19 cellular contexts compared by ENCODE assay signal in genomic region chr6:80314531-80314930, GRCh38.
DNase-seq lines count a peak whose midpoint lies in the region; ATAC-seq, FAIRE-seq and TF ChIP-seq lines count a peak whose summit lies in the region.
"Had no signal": no experiment of that assay in that cellular context is flagged by ENCODE, and none has a peak within 500 bp of the region (broad histone marks: within the 10 kb centered on the region; RNA-seq: fewer than 3 reads in every experiment).

No MANE protein-coding gene starts in this region.

- TF ChIP-seq EP300 in A549 (IDR thresholded peaks at IDR 0.05) = no peak
- TF ChIP-seq EP300 in K562 (IDR thresholded peaks at IDR 0.05; ENCODE audit: low read length) = no peak

- H2AFZ ChIP-seq in K562 (ENCODE audit: low read depth, low read length) (no peak overlapping the region), trophoblast cell (ENCODE audit: insufficient read depth, low read length, poor library complexity) (no peak overlapping the region)
- H2AFZ ChIP-seq: GM23248 had no signal

- in situ Hi-C loops in K562 (cut with MboI) = no loop called here

- H3K18ac ChIP-seq in trophoblast cell (ENCODE audit: low read length) = peak overlapping the region; percentile 71

- no peak overlapping the region for H2BK120ac ChIP-seq in trophoblast cell (ENCODE audit: insufficient read depth, low read length, poor library complexity)

- WGBS in A549 (ENCODE audit: missing lambda C conversion rate) = 62% methylated on average over 10 of the region's 13 CpGs
- 31% methylated on average over 8 of the region's 13 CpGs for WGBS in K562 (ENCODE audit: insufficient coverage, low coverage, missing lambda C conversion rate)
- no CpG with 5 or more reads among the region's 13 CpGs for WGBS in trophoblast cell (ENCODE audit: extremely low coverage, insufficient coverage, insufficient read length)

- no peaks in the 10 kb centered on the region for H3K79me1 ChIP-seq in trophoblast cell (ENCODE audit: low read length)

- H3K9ac ChIP-seq in K562 (ENCODE audit: insufficient read depth in 1 of 2, low read depth in 2 of 2, low read length in 2 of 2) = no peak overlapping the region
- no peak overlapping the region for H3K9ac ChIP-seq in trophoblast cell (ENCODE audit: low read length)
- H3K9ac ChIP-seq: GM23248 had no signal

- H2BK5ac ChIP-seq in trophoblast cell (ENCODE audit: low read depth, low read length, poor library complexity) = no peak overlapping the region

- POLR2A ChIA-PET in A549 (lab: Yijun Ruan, JAX) (no interaction called here), K562 (lab: Yijun Ruan, JAX) (no interaction called here)

- TF ChIP-seq CTCF in A549 (IDR thresholded peaks at IDR 0.05) = no peak
- TF ChIP-seq CTCF in K562 (IDR thresholded peaks at IDR 0.05 in 2 of 3, conservative IDR thresholded peaks at IDR 0.05 in 1 of 3; ENCODE audit: insufficient read depth in 2 of 3, low read depth in 1 of 3, low read length in 3 of 3) = no peak

- TF ChIP-seq POLR2A in A549 (IDR thresholded peaks at IDR 0.05; ENCODE audit: low read length) (no peak), K562 (conservative IDR thresholded peaks at IDR 0.05) (no peak)

- H3K23ac ChIP-seq in trophoblast cell (ENCODE audit: low read length) = no peak overlapping the region

- no peak overlapping the region for H4K12ac ChIP-seq in trophoblast cell (ENCODE audit: low read depth, low read length)

- BruUV-seq in K562 (replicated peaks; lab: Mats Ljungman, UMichigan) = no TSS peak

- intact Hi-C loops in K562 (cut with micrococcal nuclease) = no loop called here

- no peak overlapping the region for H2AK5ac ChIP-seq in trophoblast cell (ENCODE audit: low read length)

- H4K91ac ChIP-seq in trophoblast cell (ENCODE audit: low read depth, low read length) = no peak overlapping the region

- no peaks in the 10 kb centered on the region for H3K9me3 ChIP-seq in A549
- no peaks in the 10 kb centered on the region for H3K9me3 ChIP-seq in K562 (replicated peaks; ENCODE audit: control insufficient read depth, insufficient read depth, low read depth, low read length)
- H3K9me3 ChIP-seq in trophoblast cell (ENCODE audit: insufficient read depth, low read depth, low read length) = no peaks in the 10 kb centered on the region

- H3K36me3 ChIP-seq in K562 (ENCODE audit: control insufficient read depth, insufficient read depth, low read length) (no peaks in the 10 kb centered on the region), trophoblast cell (ENCODE audit: control insufficient read depth in 1 of 2, insufficient read depth in 2 of 2, low read length in 2 of 2) (peaks cover 0 to 8% of the 10 kb centered on the region in 2 experiments)

- H3K4me1 ChIP-seq in A549 = no peaks in the 10 kb centered on the region
- no peaks in the 10 kb centered on the region for H3K4me1 ChIP-seq in K562 (replicated peaks in 1 of 2; ENCODE audit: control insufficient read depth in 2 of 2, insufficient read depth in 2 of 2, low read length in 2 of 2)
- peaks cover 3 to 6% of the 10 kb centered on the region in 2 experiments for H3K4me1 ChIP-seq in trophoblast cell (ENCODE audit: control insufficient read depth in 1 of 2, insufficient read depth in 2 of 2, low read length in 2 of 2)

- H3K79me2 ChIP-seq in K562 (ENCODE audit: control insufficient read depth, insufficient read depth, low read length) (no peaks in the 10 kb centered on the region), trophoblast cell (ENCODE audit: control insufficient read depth, insufficient read depth, low read length, poor library complexity) (peaks cover 5% of the 10 kb centered on the region)

- no peak overlapping the region for H3K4me2 ChIP-seq in A549
- H3K4me2 ChIP-seq in K562 (ENCODE audit: insufficient read depth, low read length) = no peak overlapping the region
- no peak overlapping the region for H3K4me2 ChIP-seq in trophoblast cell (ENCODE audit: low read length)

- no peak overlapping the region for H3K14ac ChIP-seq in trophoblast cell (ENCODE audit: low read length)

- H4K20me1 ChIP-seq in K562 (replicated peaks; ENCODE audit: control insufficient read depth, insufficient read depth, low read length) = no peaks in the 10 kb centered on the region

- no peak for TF ChIP-seq RAD21 in A549 (conservative IDR thresholded peaks at IDR 0.05 in 1 of 2, IDR thresholded peaks at IDR 0.05 in 1 of 2)
- no peak for TF ChIP-seq RAD21 in K562 (CRISPR knock-in tag; conservative IDR thresholded peaks at IDR 0.05 in 1 of 2, IDR thresholded peaks at IDR 0.05 in 1 of 2)

- no peak overlapping the region for H3K4me3 ChIP-seq in A549
- no peak overlapping the region for H3K4me3 ChIP-seq in K562
- no peak overlapping the region for H3K4me3 ChIP-seq in trophoblast cell (ENCODE audit: low read depth, low read length)
- H3K4me3 ChIP-seq: GM23248 had no signal

- H3K27ac ChIP-seq in A549 (no peak overlapping the region), K562 (ENCODE audit: extremely low read depth, low read depth, low read length) (no peak overlapping the region), trophoblast cell (ENCODE audit: low read depth, low read length) (no peak overlapping the region)
- H3K27ac ChIP-seq: GM23248 had no signal

- CTCF ChIA-PET in A549 (lab: Yijun Ruan, JAX) (interaction anchor here (0.5 kb wide), 1 partner anchor 78 kb away, joined by 3 read pairs; no protein-coding TSS in a partner anchor), K562 (lab: Yijun Ruan, JAX; ENCODE audit: low intra/inter-chr PET ratio) (no interaction called here)

- ATAC-seq in A549 (no peak), K562 (no peak), GM19023 (IDR thresholded peaks at IDR 0.05; ENCODE audit: unreplicated experiment) (no peak)
- ATAC-seq: HCT116 had no signal

- no peak for DNase-seq in A549 (ENCODE audit: low read depth in 1 of 2, low spot score in 1 of 2)
- DNase-seq in K562 (ENCODE audit: extremely low read depth in 1 of 4, low spot score in 3 of 4) = no peak
- DNase-seq in trophoblast cell = no peak
- no peak for DNase-seq in NCI-H1417 (lab: John Stamatoyannopoulos, UW)
- DNase-seq in NCI-H1694 (lab: John Stamatoyannopoulos, UW) = no peak
- DNase-seq: 8988T; C1 segment of cervical spinal cord; Calu3; CD4-positive, alpha-beta memory T cell; COR-L47; DMS53; DMS79 treated with DMSO at 0.1 percent for 48 hours; GF-D8; GM23248; H9 had no signal

- no peaks in the 10 kb centered on the region for H3K27me3 ChIP-seq in K562 (ENCODE audit: control insufficient read depth in 2 of 2, insufficient read depth in 2 of 2, low read length in 2 of 2)
- H3K27me3 ChIP-seq in trophoblast cell (ENCODE audit: insufficient read depth, low read length) = no peaks in the 10 kb centered on the region

- H2BK12ac ChIP-seq in trophoblast cell (ENCODE audit: low read length) = no peak overlapping the region

- peak overlapping the region; percentile 47 for H4K8ac ChIP-seq in trophoblast cell (ENCODE audit: low read depth, low read length)

- FAIRE-seq in A549 (lab: Jason Lieb, UNC) = no peak
- FAIRE-seq in K562 (lab: Jason Lieb, UNC) = no peak
- FAIRE-seq: GM12891, GM18507 had no signal

- no peak overlapping the region for H3K4ac ChIP-seq in trophoblast cell (ENCODE audit: low read depth, low read length)

- H3K9me1 ChIP-seq in K562 (ENCODE audit: control insufficient read depth, insufficient read depth, low read length) = no peaks in the 10 kb centered on the region

TF ChIP-seq in A549, 52 proteins besides CTCF, POLR2A, EP300 and RAD21:
- TF ChIP-seq MAFK (IDR thresholded peaks at IDR 0.05; ENCODE audit: partially characterized antibody) (peak; percentile 86), HDAC2 (IDR thresholded peaks at IDR 0.05) (no peak)

TF ChIP-seq in K562, 482 proteins besides CTCF, POLR2A, EP300 and RAD21:
- TF ChIP-seq ZNF316 (IDR thresholded peaks at IDR 0.05) = peak; percentile 78
- peak; percentile 60 for TF ChIP-seq MAFG (tag; conservative IDR thresholded peaks at IDR 0.05)
- TF ChIP-seq MAFK (IDR thresholded peaks at IDR 0.05; ENCODE audit: low read length) = peak; percentile 78
- no peak for TF ChIP-seq VEZF1 (CRISPR knock-in tag; IDR thresholded peaks at IDR 0.05)
- TF ChIP-seq TRIM28 (IDR thresholded peaks at IDR 0.05) = no peak
- peak; percentile 76 for TF ChIP-seq MAFF (IDR thresholded peaks at IDR 0.05; ENCODE audit: low read length)
- no peak for TF ChIP-seq POLR3A (IDR thresholded peaks at IDR 0.05; ENCODE audit: borderline replicate concordance, extremely low read depth, insufficient read depth, insufficient read length)
- peak; percentile 73; the same call in 1 of the 2 replicates for TF ChIP-seq C11orf30 (IDR thresholded peaks at IDR 0.05; ENCODE audit: low read depth)
- TF ChIP-seq BCL6 (CRISPR knock-in tag; IDR thresholded peaks at IDR 0.05) = no peak

Comparison
In these comparisons a context has a peak if more than half of its experiments do, and no peak if none do; other contexts are left out.
1. Of the 35 proteins assayed by ChIP-seq in both K562 and A549: peak only in K562: none; only in A549: none; in both: MAFK; in neither: 34.